ENCODE assay signal across 1 cellular context in genomic region chr2:144712277-144712944, GRCh38.
TF ChIP-seq lines count a peak whose summit lies in the region.

No MANE protein-coding gene starts in this region.

TF ChIP-seq in WTC11, 78 proteins besides CTCF, POLR2A, EP300 and RAD21 (continued from another document):
- TF ChIP-seq ARID4B (CRISPR knock-in tag; IDR thresholded peaks at IDR 0.05; ENCODE audit: borderline replicate concordance), result no peak
- TF ChIP-seq TEAD4 (CRISPR knock-in tag; IDR thresholded peaks at IDR 0.05), result no peak
- no peak for TF ChIP-seq ZSCAN18 (CRISPR knock-in tag; IDR thresholded peaks at IDR 0.05)
- no peak for TF ChIP-seq NFE2L1 (CRISPR knock-in tag; IDR thresholded peaks at IDR 0.05)
- TF ChIP-seq ZBTB43 (CRISPR knock-in tag; IDR thresholded peaks at IDR 0.05), result no peak
